In genomic region chr7:5230272-5231067, GRCh38 we compare ENCODE assay signal across 13 cellular contexts. TPM values are rescaled to one million over a fixed set of nuclear protein-coding genes. Genes with fewer than 3 reads are reported as not detected.
DNase-seq lines count a peak whose midpoint lies in the region; ATAC-seq and TF ChIP-seq lines count a peak whose summit lies in the region.
"Had no signal": no experiment of that assay in that cellular context is flagged by ENCODE, and none has a peak within 500 bp of the region (broad histone marks: within the 10 kb centered on the region; RNA-seq: fewer than 3 reads in every experiment).

No MANE protein-coding gene starts in this region.

- peaks cover 76% of the 10 kb centered on the region for H3K4me1 Mint-ChIP-seq in dendritic cell treated with granulocyte-macrophage colony-stimulating factor and Interleukin-4, amounts not matched to agents 40 ng/mL and 50 ng/mL, for 4 days (ENCODE audit: low read depth)
- H3K4me1 Mint-ChIP-seq in naive thymus-derived CD8-positive, alpha-beta T cell: peaks cover 19 to 55% (median 47%) of the 10 kb centered on the region in 4 donors
- no peaks in the 10 kb centered on the region for H3K4me1 Mint-ChIP-seq in T-helper 17 cell

- H3K4me3 ChIP-seq in HEK293 (ENCODE audit: low read depth, low read length): no peak overlapping the region
- H3K4me3 ChIP-seq: coronary artery, prostate gland had no signal

- H3K4me3 Mint-ChIP-seq in dendritic cell treated with granulocyte-macrophage colony-stimulating factor and Interleukin-4, amounts not matched to agents 40 ng/mL and 50 ng/mL, for 4 days: peak overlapping the region; percentile 57
- peak overlapping the region in 9 of 10 donors; percentile 19 to 76 (median 70) for H3K4me3 Mint-ChIP-seq in naive thymus-derived CD8-positive, alpha-beta T cell
- no peak overlapping the region for H3K4me3 Mint-ChIP-seq in T-helper 17 cell
- H3K4me3 Mint-ChIP-seq: T-helper 1 cell treated with Interleukin-12 subunit alpha and Interleukin-12 subunit beta and Interleukin-4 antibody, amounts not matched to agents 30 μg/mL and 1 μg/mL, for 36 hours had no signal

- DNase-seq in GM10248 (ENCODE audit: extremely low spot score) (peak; percentile 61), NCI-H82 treated with DMSO at 0.1 percent for 48 hours (lab: John Stamatoyannopoulos, UW; ENCODE audit: unreplicated experiment) (no peak), T-helper 17 cell (no peak), pons (ENCODE audit: low spot score) (no peak)
- peak in 5 of 10 donors; percentile 8 to 48 (median 32) for DNase-seq in naive thymus-derived CD8-positive, alpha-beta T cell
- DNase-seq: activated CD8-positive, alpha-beta memory T cell treated with anti-CD3 and anti-CD28 coated beads for 24 hours; stimulated activated CD4-positive, alpha-beta T cell treated with anti-CD3 and anti-CD28 coated beads, Interleukin-4, amount 100 ng/mL, for 24 hours had no signal

- no peaks in the 10 kb centered on the region for H3K9me3 Mint-ChIP-seq in dendritic cell treated with granulocyte-macrophage colony-stimulating factor and Interleukin-4, amounts not matched to agents 40 ng/mL and 50 ng/mL, for 4 days
- no peaks in the 10 kb centered on the region for H3K9me3 Mint-ChIP-seq in naive thymus-derived CD8-positive, alpha-beta T cell
- H3K9me3 Mint-ChIP-seq: T-helper 1 cell treated with Interleukin-12 subunit alpha and Interleukin-12 subunit beta and Interleukin-4 antibody, amounts not matched to agents 30 μg/mL and 1 μg/mL, for 36 hours had no signal

- H3K4me1 ChIP-seq in HEK293 (ENCODE audit: control insufficient read depth, insufficient read depth, low read length): no peaks in the 10 kb centered on the region

- POLR2A ChIA-PET in GM10248 (lab: Yijun Ruan, JAX): no interaction called here
- POLR2A ChIA-PET in HEK293 (lab: Yijun Ruan, JAX): no interaction called here
- POLR2A ChIA-PET in naive thymus-derived CD8-positive, alpha-beta T cell (lab: Charles Lee): interaction anchor here (0.6 to 1.7 kb wide), 2 partner anchors 166 to 1161 kb away, joined by 6 read pairs; no protein-coding TSS in a partner anchor

- H3K9me3 ChIP-seq in HEK293 (ENCODE audit: control insufficient read depth, insufficient read depth, low read depth, low read length) (no peaks in the 10 kb centered on the region), T-helper 17 cell (ENCODE audit: control insufficient read depth, low read length, poor library complexity, severe bottlenecking) (no peaks in the 10 kb centered on the region)
- H3K9me3 ChIP-seq: prostate gland had no signal

- H3K27me3 Mint-ChIP-seq in dendritic cell treated with granulocyte-macrophage colony-stimulating factor and Interleukin-4, amounts not matched to agents 40 ng/mL and 50 ng/mL, for 4 days: no peaks in the 10 kb centered on the region
- peaks cover 0 to 1% (median 0%) of the 10 kb centered on the region in 5 donors for H3K27me3 Mint-ChIP-seq in naive thymus-derived CD8-positive, alpha-beta T cell
- H3K27me3 Mint-ChIP-seq in T-helper 17 cell: no peaks in the 10 kb centered on the region

- peak overlapping the region; percentile 90 for H3K27ac Mint-ChIP-seq in dendritic cell treated with granulocyte-macrophage colony-stimulating factor and Interleukin-4, amounts not matched to agents 40 ng/mL and 50 ng/mL, for 4 days
- peak overlapping the region; percentile 45 to 95 (median 84) for H3K27ac Mint-ChIP-seq in naive thymus-derived CD8-positive, alpha-beta T cell
- H3K27ac Mint-ChIP-seq in T-helper 17 cell: no peak overlapping the region
- H3K27ac Mint-ChIP-seq: T-helper 1 cell treated with Interleukin-12 subunit alpha and Interleukin-12 subunit beta and Interleukin-4 antibody, amounts not matched to agents 30 μg/mL and 1 μg/mL, for 36 hours had no signal

- H3K36me3 Mint-ChIP-seq in dendritic cell treated with granulocyte-macrophage colony-stimulating factor and Interleukin-4, amounts not matched to agents 40 ng/mL and 50 ng/mL, for 4 days (ENCODE audit: low read depth): peaks cover 84% of the 10 kb centered on the region
- peaks cover 14 to 62% (median 26%) of the 10 kb centered on the region in 3 donors for H3K36me3 Mint-ChIP-seq in naive thymus-derived CD8-positive, alpha-beta T cell
- H3K36me3 Mint-ChIP-seq in T-helper 17 cell (ENCODE audit: low read depth): peaks cover 6% of the 10 kb centered on the region

- TF ChIP-seq CTCF in GM10248 (IDR thresholded peaks at IDR 0.05; ENCODE audit: control extremely low read depth, extremely low read depth, low read depth, missing control alignments): no peak
- no peak for TF ChIP-seq CTCF in HEK293 (tag by site-specific recombination; IDR thresholded peaks at IDR 0.05)

- H3K27ac ChIP-seq in HEK293 (ENCODE audit: extremely low read depth, low read depth, low read length): no peak overlapping the region

- H3K36me3 ChIP-seq in HEK293 (ENCODE audit: control insufficient read depth in 2 of 2, insufficient read depth in 1 of 2, low read length in 2 of 2): peaks cover 4 to 71% of the 10 kb centered on the region in 2 experiments; a peak in 2 of 3 replicates

- peak; percentile 59 to 66 for ATAC-seq in naive thymus-derived CD8-positive, alpha-beta T cell
- ATAC-seq in GM18861 (IDR thresholded peaks at IDR 0.05; ENCODE audit: unreplicated experiment): no peak
- ATAC-seq in T-helper 17 cell: no peak

- CTCF ChIA-PET in GM10248 (lab: Yijun Ruan, JAX): interaction anchor here (2.7 to 4.6 kb wide), 2 partner anchors 10 kb away, joined by 20 to 24 read pairs; no protein-coding TSS in a partner anchor
- CTCF ChIA-PET in HEK293 (lab: Yijun Ruan, JAX): interaction anchor here (0.6 to 1.9 kb wide), 4 partner anchors 10 to 329 kb away, joined by 3 to 9 read pairs (median 3); no protein-coding TSS in a partner anchor

- intact Hi-C loops in dendritic cell treated with granulocyte-macrophage colony-stimulating factor and Interleukin-4, amounts not matched to agents 40 ng/mL and 50 ng/mL, for 4 days (cut with micrococcal nuclease): no loop called here

TF ChIP-seq in HEK293, 187 proteins besides CTCF, POLR2A, EP300 and RAD21:
- no peak for TF ChIP-seq ZNF423 (tag by site-specific recombination; IDR thresholded peaks at IDR 0.05)
- TF ChIP-seq ZIC2 (tag by site-specific recombination; IDR thresholded peaks at IDR 0.05): peak; percentile 37; the same call in 1 of the 2 replicates
- no peak for TF ChIP-seq ZNF514 (tag by site-specific recombination; IDR thresholded peaks at IDR 0.05)

RNA-seq across cellular contexts. Expression of gene WIPI2, which starts 40.4 kb away (rescaled TPM):
- total RNA-seq in naive thymus-derived CD8-positive, alpha-beta T cell: 100 to 1,000 TPM; 106 to 109 TPM
- polyA plus RNA-seq in naive thymus-derived CD8-positive, alpha-beta T cell: 10 to 100 TPM; 74.7 to 94.5 (median 89.9) TPM
- 100 to 1,000 TPM in 1 of 2 donors, 10 to 100 TPM in 1; 89.2 to 116 TPM for total RNA-seq in T-helper 17 cell

RNA-seq across cellular contexts. Expression of gene SLC29A4, which starts 52.3 kb away (rescaled TPM):
- total RNA-seq in naive thymus-derived CD8-positive, alpha-beta T cell: under 1 TPM; 0.05 to 0.16 TPM
- under 1 TPM in 2 of 3 donors, not detected in 1; 0.27 to 0.39 TPM for polyA plus RNA-seq in naive thymus-derived CD8-positive, alpha-beta T cell
- total RNA-seq in T-helper 17 cell: under 1 TPM; 0.47 to 0.55 TPM

Comparison
In these comparisons a context has a peak if more than half of its experiments do, and no peak if none do; other contexts are left out.
1. ATAC-seq: peak in naive thymus-derived CD8-positive, alpha-beta T cell (2 of 2); none in GM18861 (single experiment) and T-helper 17 cell (single experiment).